In genomic region chr7:30473903-30474302, GRCh38 we compare ENCODE assay signal across 1 cellular context.
TF ChIP-seq lines count a peak whose summit lies in the region.

No MANE protein-coding gene starts in this region.

TF ChIP-seq in K562, 482 proteins besides CTCF, POLR2A, EP300 and RAD21 (continued from another document):
- TF ChIP-seq DEAF1 (CRISPR knock-in tag; IDR thresholded peaks at IDR 0.05), result no peak
- TF ChIP-seq ZNF644 (tag; IDR thresholded peaks at IDR 0.05; ENCODE audit: low read depth), result no peak
